Comparison of ENCODE assay signal across 8 cellular contexts in the genomic region with DNA sequence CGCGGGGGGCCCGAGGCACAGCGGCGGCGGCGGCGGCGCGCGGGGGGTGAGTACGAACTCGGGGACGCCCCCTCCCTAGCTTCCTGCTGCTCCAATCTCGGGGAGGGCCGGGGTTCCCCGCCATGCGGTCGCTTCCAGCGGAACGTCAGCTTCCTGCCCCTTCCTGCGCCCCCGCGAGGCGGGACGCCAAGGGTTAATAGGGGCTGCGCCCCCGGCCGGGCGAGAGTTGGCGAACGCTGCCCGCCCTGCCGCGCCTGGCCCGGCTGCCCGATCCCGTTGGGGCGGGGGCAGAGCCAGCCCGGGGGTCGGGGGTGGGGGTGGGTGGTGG. TPM values are rescaled to one million over a fixed set of nuclear protein-coding genes. Genes with fewer than 3 reads are reported as not detected.
A peak's percentile ranks its signal among the peaks of the same experiment; 100 is the strongest.
DNase-seq lines count a peak whose midpoint lies in the region; ATAC-seq and TF ChIP-seq lines count a peak whose summit lies in the region.

No MANE protein-coding gene starts in this region.

- H2AFZ ChIP-seq in neural progenitor cell (replicated peaks) = peak overlapping the region; percentile 30

- TF ChIP-seq CTCF in BE2C (IDR thresholded peaks at IDR 0.05; ENCODE audit: low read depth, low read length) (no peak), endodermal cell (conservative IDR thresholded peaks at IDR 0.05) (no peak), neural progenitor cell (IDR thresholded peaks at IDR 0.05) (peak; percentile 21)

- DNase-seq in BE2C (no peak), NT2/D1 (ENCODE audit: low read depth, low spot score) (no peak), endodermal cell (peak; percentile 78), neural progenitor cell (ENCODE audit: low spot score) (peak; percentile 75), kidney tubule cell (ENCODE audit: low spot score) (no peak), putamen (ENCODE audit: low spot score) (no peak), superior temporal gyrus (ENCODE audit: extremely low spot score) (no peak)

- H3K4me1 ChIP-seq in BE2C (no peaks in the 10 kb centered on the region), NT2/D1 (ENCODE audit: insufficient read depth, insufficient read length) (peaks cover 24% of the 10 kb centered on the region), endodermal cell (ENCODE audit: control insufficient read depth, insufficient read depth, low read length) (peaks cover 21% of the 10 kb centered on the region), neural progenitor cell (peaks cover 33% of the 10 kb centered on the region)

- peaks cover 7% of the 10 kb centered on the region for H3K79me2 ChIP-seq in neural progenitor cell (ENCODE audit: low read depth)

- H3K27me3 Mint-ChIP-seq in endodermal cell (ENCODE audit: insufficient read depth) = peaks cover 46% of the 10 kb centered on the region
- H3K27me3 Mint-ChIP-seq in neural progenitor cell (ENCODE audit: insufficient read depth, low read depth) = peaks cover 30% of the 10 kb centered on the region

- no peaks in the 10 kb centered on the region for H3K36me3 ChIP-seq in BE2C
- H3K36me3 ChIP-seq in NT2/D1 (ENCODE audit: insufficient read depth, insufficient read length, low read length) = peaks cover 31% of the 10 kb centered on the region
- H3K36me3 ChIP-seq in endodermal cell (ENCODE audit: control insufficient read depth, insufficient read depth, low read length) = peaks cover 5% of the 10 kb centered on the region
- H3K36me3 ChIP-seq in neural progenitor cell = no peaks in the 10 kb centered on the region

- H3K27ac ChIP-seq in endodermal cell (ENCODE audit: low read depth, low read length) (no peak overlapping the region), neural progenitor cell (no peak overlapping the region)

- H3F3A ChIP-seq in neural progenitor cell (ENCODE audit: low read depth) = peaks cover 30% of the 10 kb centered on the region

- H3K4me3 Mint-ChIP-seq in endodermal cell (peak overlapping the region; percentile 86), neural progenitor cell (peak overlapping the region; percentile 98)

- H3K27me3 ChIP-seq in BE2C (peaks cover 52% of the 10 kb centered on the region), NT2/D1 (ENCODE audit: insufficient read depth, insufficient read length) (peaks cover 17% of the 10 kb centered on the region), endodermal cell (ENCODE audit: control insufficient read depth, insufficient read depth, low read length, poor library complexity, severe bottlenecking) (peaks cover 34% of the 10 kb centered on the region), neural progenitor cell (peaks cover 37% of the 10 kb centered on the region)

- H3K9ac ChIP-seq in NT2/D1 (ENCODE audit: insufficient read length, low read depth) (peak overlapping the region; percentile 71), endodermal cell (ENCODE audit: extremely low read depth, low read length, poor library complexity, severe bottlenecking) (no peak overlapping the region), neural progenitor cell (no peak overlapping the region)

- 0% methylated on average over 38 of the region's 41 CpGs; no CpG with 5 or more reads in 1 of the 2 experiments for WGBS in endodermal cell (ENCODE audit: insufficient coverage in 1 of 2, insufficient read length in 1 of 2), 2 experiments

- H3K4me1 Mint-ChIP-seq in endodermal cell = peaks cover 37% of the 10 kb centered on the region
- peaks cover 54% of the 10 kb centered on the region for H3K4me1 Mint-ChIP-seq in neural progenitor cell

- H3K27ac Mint-ChIP-seq in endodermal cell (no peak overlapping the region), neural progenitor cell (no peak overlapping the region)

- H3K36me3 Mint-ChIP-seq in endodermal cell (ENCODE audit: low read depth) (peaks cover 5% of the 10 kb centered on the region), neural progenitor cell (peaks cover 4% of the 10 kb centered on the region)

- H3K9me3 Mint-ChIP-seq in endodermal cell (peaks cover 2% of the 10 kb centered on the region), neural progenitor cell (no peaks in the 10 kb centered on the region)

- peaks cover 27% of the 10 kb centered on the region for H4K20me1 ChIP-seq in neural progenitor cell (ENCODE audit: low read depth)

- peak overlapping the region; percentile 41 for H3K4me3 ChIP-seq in BE2C (ENCODE audit: low read depth, low read length)
- H3K4me3 ChIP-seq in NT2/D1 (ENCODE audit: insufficient read length, low read depth) = peak overlapping the region; percentile 49
- H3K4me3 ChIP-seq in endodermal cell (ENCODE audit: low read length) = peak overlapping the region; percentile 94
- H3K4me3 ChIP-seq in neural progenitor cell = peak overlapping the region; percentile 78

- H3K4me2 ChIP-seq in neural progenitor cell = peak overlapping the region; percentile 91

- ATAC-seq in GM21717 (IDR thresholded peaks at IDR 0.05; ENCODE audit: unreplicated experiment) = no peak

- H3K9me3 ChIP-seq in BE2C = no peaks in the 10 kb centered on the region
- H3K9me3 ChIP-seq in NT2/D1 (ENCODE audit: insufficient read depth, low read length) = no peaks in the 10 kb centered on the region
- H3K9me3 ChIP-seq in endodermal cell (ENCODE audit: control insufficient read depth, low read length) = no peaks in the 10 kb centered on the region
- no peaks in the 10 kb centered on the region for H3K9me3 ChIP-seq in neural progenitor cell (ENCODE audit: low read depth)

RNA-seq across cellular contexts. Expression of a gene that starts 0.6 kb away (rescaled TPM):
- polyA plus RNA-seq in BE2C (2012; ENCODE audit: insufficient read depth, insufficient read length, low read depth) = 0.08 TPM
- total RNA-seq in endodermal cell = 10 to 100 TPM; 43.8 to 69.5 TPM
- polyA plus RNA-seq in endodermal cell (2013, experiment 1 of 2) = 27.0 TPM
- polyA plus RNA-seq in endodermal cell (2013, experiment 2 of 2) = 29.4 TPM
- total RNA-seq in neural progenitor cell (ENCODE audit: low replicate concordance) = 4.3 and 16.2 TPM in 2 replicates

RNA-seq across cellular contexts. Expression of a gene that starts 56.8 kb away (rescaled TPM):
- polyA plus RNA-seq in BE2C (2012; ENCODE audit: insufficient read depth, insufficient read length, low read depth) = not detected
- 10 to 100 TPM; 11.4 to 16.3 TPM for total RNA-seq in endodermal cell
- 3.3 TPM for polyA plus RNA-seq in endodermal cell (2013, experiment 1 of 2)
- 4.1 TPM for polyA plus RNA-seq in endodermal cell (2013, experiment 2 of 2)
- total RNA-seq in neural progenitor cell (ENCODE audit: low replicate concordance) = 0.56 and 0.59 TPM in 2 replicates

Comparison
In these comparisons a context has a peak if more than half of its experiments do, and no peak if none do; other contexts are left out.
1. DNase-seq: peak in endodermal cell (single experiment) and neural progenitor cell (single experiment); none in BE2C (single experiment), NT2/D1 (single experiment), kidney tubule cell (single experiment), putamen (single experiment) and superior temporal gyrus (single experiment).
2. H3K4me3 ChIP-seq: peak in every context shown above with its lines; median percentile 94 in endodermal cell; 78 in neural progenitor cell; 49 in NT2/D1; 41 in BE2C.